Comparison of ENCODE assay signal across 8 cellular contexts in genomic region chr12:4164591-4165558, GRCh38.
A peak's percentile ranks its signal among the peaks of the same experiment; 100 is the strongest.
DNase-seq lines count a peak whose midpoint lies in the region; ATAC-seq and TF ChIP-seq lines count a peak whose summit lies in the region.

No MANE protein-coding gene starts in this region.

- intact Hi-C loops in activated CD8-positive, alpha-beta T cell treated with anti-CD3 and anti-CD28 coated beads for 36 hours (cut with micrococcal nuclease) = no loop called here

- H3K9me3 Mint-ChIP-seq in activated CD8-positive, alpha-beta T cell treated with anti-CD3 and anti-CD28 coated beads for 36 hours = peaks cover 3% of the 10 kb centered on the region
- no peaks in the 10 kb centered on the region for H3K9me3 Mint-ChIP-seq in endothelial cell (ENCODE audit: unreplicated experiment)

- H3K4me1 Mint-ChIP-seq in activated CD8-positive, alpha-beta T cell treated with anti-CD3 and anti-CD28 coated beads for 36 hours (ENCODE audit: low read depth) = peaks cover 39% of the 10 kb centered on the region
- peaks cover 10% of the 10 kb centered on the region for H3K4me1 Mint-ChIP-seq in endothelial cell (ENCODE audit: unreplicated experiment)

- peak overlapping the region; percentile 76 for H3K4me3 Mint-ChIP-seq in activated CD8-positive, alpha-beta T cell treated with anti-CD3 and anti-CD28 coated beads for 36 hours
- peak overlapping the region; percentile 78 for H3K4me3 Mint-ChIP-seq in endothelial cell (ENCODE audit: unreplicated experiment)

- TF ChIP-seq CTCF in GM13976 (IDR thresholded peaks at IDR 0.05; ENCODE audit: borderline replicate concordance, control extremely low read depth, extremely low read depth, insufficient read depth, missing control alignments) (no peak), endothelial cell (IDR thresholded peaks at IDR 0.05; ENCODE audit: unreplicated experiment) (no peak)
- no peak for TF ChIP-seq CTCF in activated CD8-positive, alpha-beta T cell treated with anti-CD3 and anti-CD28 coated beads for 36 hours (IDR thresholded peaks at IDR 0.05)

- H3K27me3 ChIP-seq in mucosa of stomach (ENCODE audit: control insufficient read depth, insufficient read depth, low read length) = peaks cover 15% of the 10 kb centered on the region

- in situ Hi-C loops in GM13976 (cut with MboI; ENCODE audit: low sequenced_read_pairs, unreplicated experiment) = no loop called here

- peak overlapping the region; percentile 97 for H3K27ac Mint-ChIP-seq in activated CD8-positive, alpha-beta T cell treated with anti-CD3 and anti-CD28 coated beads for 36 hours
- peak overlapping the region; percentile 82 for H3K27ac Mint-ChIP-seq in endothelial cell (ENCODE audit: unreplicated experiment)

- H3K4me3 ChIP-seq in mucosa of stomach (ENCODE audit: low read length) = no peak overlapping the region

- CTCF ChIA-PET in activated CD8-positive, alpha-beta T cell treated with anti-CD3 and anti-CD28 coated beads for 36 hours (lab: Charles Lee) = interaction anchor here (0.7 to 2.7 kb wide), 14 partner anchors 8 to 112 kb away, joined by 3 to 15 read pairs (median 3); no protein-coding TSS in a partner anchor

- H3K9ac ChIP-seq in mucosa of stomach (ENCODE audit: low read length) = peak overlapping the region; percentile 42

- peaks cover 3% of the 10 kb centered on the region for H3K27me3 Mint-ChIP-seq in activated CD8-positive, alpha-beta T cell treated with anti-CD3 and anti-CD28 coated beads for 36 hours
- no peaks in the 10 kb centered on the region for H3K27me3 Mint-ChIP-seq in endothelial cell (ENCODE audit: unreplicated experiment)

- POLR2A ChIA-PET in activated CD8-positive, alpha-beta T cell treated with anti-CD3 and anti-CD28 coated beads for 36 hours (lab: Charles Lee) = interaction anchor here (0.7 to 4.3 kb wide), 18 partner anchors 9 to 137 kb away, joined by 3 to 38 read pairs (median 5); partner anchors contain the start of gene CCND2

- no peaks in the 10 kb centered on the region for H3K9me3 ChIP-seq in mucosa of stomach (ENCODE audit: control insufficient read depth, low read length)

- no peaks in the 10 kb centered on the region for H3K36me3 ChIP-seq in mucosa of stomach (ENCODE audit: control insufficient read depth, insufficient read depth, low read length)

- H3K4me1 ChIP-seq in mucosa of stomach (ENCODE audit: control insufficient read depth, insufficient read depth, low read length) = no peaks in the 10 kb centered on the region

- DNase-seq in GM13976 (ENCODE audit: low spot score) (peak; percentile 78), endothelial cell (ENCODE audit: low spot score) (peak; percentile 57), NCI-H187 treated with DMSO at 0.1 percent for 48 hours (lab: John Stamatoyannopoulos, UW) (no peak), NCI-H1092 treated with DMSO at 0.1 percent for 48 hours (lab: John Stamatoyannopoulos, UW) (no peak)
- peak; percentile 81 for DNase-seq in activated CD8-positive, alpha-beta T cell treated with anti-CD3 and anti-CD28 coated beads for 36 hours
- DNase-seq in stimulated activated naive CD4-positive, alpha-beta T cell (lab: John Stamatoyannopoulos, UW) = peak in 5 of 6 experiments; percentile 21 to 55 (median 32)

- peaks cover 2% of the 10 kb centered on the region for H3K36me3 Mint-ChIP-seq in activated CD8-positive, alpha-beta T cell treated with anti-CD3 and anti-CD28 coated beads for 36 hours (ENCODE audit: low read depth)
- H3K36me3 Mint-ChIP-seq in endothelial cell (ENCODE audit: low read depth, unreplicated experiment) = peaks cover 7% of the 10 kb centered on the region

- ATAC-seq in HG03108 (IDR thresholded peaks at IDR 0.05; ENCODE audit: unreplicated experiment) = peak; percentile 55
- peak; percentile 89 for ATAC-seq in activated CD8-positive, alpha-beta T cell treated with anti-CD3 and anti-CD28 coated beads for 36 hours

Comparison
In these comparisons a context has a peak if more than half of its experiments do, and no peak if none do; other contexts are left out.
1. DNase-seq: peak in GM13976 (single experiment), activated CD8-positive, alpha-beta T cell treated with anti-CD3 and anti-CD28 coated beads for 36 hours (single experiment), endothelial cell (single experiment) and stimulated activated naive CD4-positive, alpha-beta T cell (5 of 6); none in NCI-H187 treated with DMSO at 0.1 percent for 48 hours (single experiment) and NCI-H1092 treated with DMSO at 0.1 percent for 48 hours (single experiment).